8 cellular contexts compared by ENCODE assay signal in the genomic region with DNA sequence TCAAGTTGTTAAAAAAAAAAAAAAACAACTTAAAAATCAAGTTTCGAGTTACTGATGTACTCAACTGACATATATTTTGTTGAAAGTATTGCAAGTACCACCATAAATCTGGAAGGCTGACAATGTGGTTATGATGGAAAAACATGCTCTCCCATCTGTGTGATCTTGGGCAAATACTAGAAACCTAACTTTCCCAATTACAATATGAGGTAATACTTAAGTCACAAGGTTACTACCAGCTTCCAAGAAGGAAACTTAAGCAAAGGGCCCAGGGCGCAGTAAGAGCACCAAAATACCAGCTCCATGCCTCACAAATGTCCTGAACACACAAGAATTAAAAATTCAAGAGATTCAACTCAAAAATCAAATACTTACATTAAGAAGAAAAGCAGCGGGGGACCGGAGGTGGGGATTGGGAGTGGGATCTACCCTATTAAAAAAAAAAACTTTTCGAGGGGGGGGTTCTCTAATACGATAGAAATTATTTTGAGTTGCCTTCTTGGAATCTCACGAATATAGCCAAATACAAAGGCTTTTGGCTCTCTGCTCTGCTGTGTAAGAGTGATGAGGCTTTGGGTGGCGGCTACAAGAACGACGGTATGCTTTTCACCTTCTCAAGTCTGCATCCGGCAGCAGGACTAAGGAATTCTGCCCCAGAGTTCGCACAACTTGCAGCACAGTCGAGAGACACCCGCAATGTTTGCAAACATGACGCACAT. TPM values are rescaled to one million over a fixed set of nuclear protein-coding genes. Genes with fewer than 3 reads are reported as not detected.
DNase-seq lines count a peak whose midpoint lies in the region; ATAC-seq and TF ChIP-seq lines count a peak whose summit lies in the region.

No MANE protein-coding gene starts in this region.

- H3K27ac ChIP-seq in RWPE1 = peak overlapping the region; percentile 95

- H3K36me3 Mint-ChIP-seq in stimulated activated naive CD8-positive, alpha-beta T cell treated with anti-CD3 and anti-CD28 coated beads, Interleukin-15, Interleukin-2, amounts not matched to agents 100 ng/mL and 50 ng/mL, for 24 hours (ENCODE audit: low read depth) = peaks cover 19% of the 10 kb centered on the region
- peaks cover 14% of the 10 kb centered on the region for H3K36me3 Mint-ChIP-seq in stimulated activated memory B cell treated with anti-CD40 and anti-IgM and Interleukin-4, amounts not matched to agents 10 μg/mL and 1 μg/mL and 100 μg/mL, for 72 hours

- POLR2A ChIA-PET in RWPE1 (lab: Yijun Ruan, JAX; ENCODE audit: low non-redundant PET) = no interaction called here

- H3K27me3 Mint-ChIP-seq in stimulated activated naive CD8-positive, alpha-beta T cell treated with anti-CD3 and anti-CD28 coated beads, Interleukin-15, Interleukin-2, amounts not matched to agents 100 ng/mL and 50 ng/mL, for 24 hours = no peaks in the 10 kb centered on the region
- H3K27me3 Mint-ChIP-seq in stimulated activated memory B cell treated with anti-CD40 and anti-IgM and Interleukin-4, amounts not matched to agents 10 μg/mL and 1 μg/mL and 100 μg/mL, for 72 hours = no peaks in the 10 kb centered on the region

- H3K36me3 ChIP-seq in H7 (replicated peaks; ENCODE audit: control insufficient read depth, insufficient read depth, low read length) = peaks cover 3% of the 10 kb centered on the region; the same call in 1 of the 2 replicates

- no peaks in the 10 kb centered on the region for H3K27me3 ChIP-seq in H7 (ENCODE audit: control insufficient read depth, insufficient read depth, low read length)

- H3K4me1 Mint-ChIP-seq in stimulated activated naive CD8-positive, alpha-beta T cell treated with anti-CD3 and anti-CD28 coated beads, Interleukin-15, Interleukin-2, amounts not matched to agents 100 ng/mL and 50 ng/mL, for 24 hours (ENCODE audit: low read depth) = peaks cover 26% of the 10 kb centered on the region
- peaks cover 15% of the 10 kb centered on the region for H3K4me1 Mint-ChIP-seq in stimulated activated memory B cell treated with anti-CD40 and anti-IgM and Interleukin-4, amounts not matched to agents 10 μg/mL and 1 μg/mL and 100 μg/mL, for 72 hours

- TF ChIP-seq CTCF in RWPE1 (conservative IDR thresholded peaks at IDR 0.05; ENCODE audit: low read depth) = no peak
- no peak for TF ChIP-seq CTCF in cardiac fibroblast (IDR thresholded peaks at IDR 0.05; ENCODE audit: low read depth, low read length)

- H3K9me3 Mint-ChIP-seq in stimulated activated naive CD8-positive, alpha-beta T cell treated with anti-CD3 and anti-CD28 coated beads, Interleukin-15, Interleukin-2, amounts not matched to agents 100 ng/mL and 50 ng/mL, for 24 hours = no peaks in the 10 kb centered on the region
- no peaks in the 10 kb centered on the region for H3K9me3 Mint-ChIP-seq in stimulated activated memory B cell treated with anti-CD40 and anti-IgM and Interleukin-4, amounts not matched to agents 10 μg/mL and 1 μg/mL and 100 μg/mL, for 72 hours

- no peak overlapping the region for H3K4me3 Mint-ChIP-seq in stimulated activated naive CD8-positive, alpha-beta T cell treated with anti-CD3 and anti-CD28 coated beads, Interleukin-15, Interleukin-2, amounts not matched to agents 100 ng/mL and 50 ng/mL, for 24 hours
- no peak overlapping the region for H3K4me3 Mint-ChIP-seq in stimulated activated memory B cell treated with anti-CD40 and anti-IgM and Interleukin-4, amounts not matched to agents 10 μg/mL and 1 μg/mL and 100 μg/mL, for 72 hours

- H3K27ac Mint-ChIP-seq in stimulated activated naive CD8-positive, alpha-beta T cell treated with anti-CD3 and anti-CD28 coated beads, Interleukin-15, Interleukin-2, amounts not matched to agents 100 ng/mL and 50 ng/mL, for 24 hours = peak overlapping the region; percentile 82
- H3K27ac Mint-ChIP-seq in stimulated activated memory B cell treated with anti-CD40 and anti-IgM and Interleukin-4, amounts not matched to agents 10 μg/mL and 1 μg/mL and 100 μg/mL, for 72 hours = no peak overlapping the region

- CTCF ChIA-PET in RWPE1 (lab: Yijun Ruan, JAX) = interaction anchor here (0.7 kb wide), 2 partner anchors 62 to 124 kb away, joined by 3 to 4 read pairs; no protein-coding TSS in a partner anchor

- ATAC-seq in GM19324 (IDR thresholded peaks at IDR 0.05; ENCODE audit: low FRiP score, unreplicated experiment) = no peak
- ATAC-seq in stimulated activated memory B cell treated with anti-CD40 and anti-IgM and Interleukin-4, amounts not matched to agents 10 μg/mL and 1 μg/mL and 100 μg/mL, for 72 hours = no peak

- DNase-seq in CD1c-positive myeloid dendritic cell (ENCODE audit: extremely low spot score) = peak; percentile 53
- peak; percentile 43 for DNase-seq in H7
- no peak for DNase-seq in RWPE1 (ENCODE audit: low spot score)
- DNase-seq in cardiac fibroblast (ENCODE audit: low read depth in 2 of 2) = peak; percentile 75 to 77
- peak; percentile 30 for DNase-seq in kidney glomerular epithelial cell (lab: John Stamatoyannopoulos, UW)

- H3K4me3 ChIP-seq in H7 (ENCODE audit: insufficient read depth, low read depth, low read length) = peak overlapping the region; percentile 69
- H3K4me3 ChIP-seq in cardiac fibroblast (replicated peaks in 1 of 2; ENCODE audit: low read depth in 2 of 2, low read length in 2 of 2) = peak overlapping the region; percentile 73 to 79

RNA-seq across cellular contexts. Expression of gene SAV1, which starts 1.2 kb away (rescaled TPM):
- total RNA-seq in H7 (2014; rRNA removed; shearing (Covaris generic)) = 28.4 and 36.0 TPM in 2 replicates
